In the genomic region with DNA sequence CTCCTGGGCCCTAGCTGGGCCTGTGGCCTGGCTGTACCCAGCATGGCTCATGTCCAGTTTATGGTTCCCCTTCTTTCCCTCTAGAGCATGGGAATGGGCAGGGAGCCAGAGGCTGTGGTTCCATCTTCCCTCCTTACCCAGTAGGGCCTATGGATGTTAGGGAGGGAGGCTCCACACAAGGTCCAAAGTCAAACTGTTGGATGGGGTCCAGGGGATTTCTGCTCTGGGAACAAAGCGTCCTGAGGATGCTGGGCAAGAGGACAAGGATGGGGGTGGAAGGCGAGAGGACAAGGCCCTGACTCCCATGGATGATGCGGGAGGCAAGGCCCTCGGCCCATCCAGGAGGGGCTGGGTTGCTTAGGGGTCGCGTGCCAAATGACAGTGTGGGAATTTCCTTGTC, we compare ENCODE assay signal across 10 cellular contexts. TPM values are rescaled to one million over a fixed set of nuclear protein-coding genes. Genes with fewer than 3 reads are reported as not detected.
DNase-seq lines count a peak whose midpoint lies in the region; ATAC-seq and TF ChIP-seq lines count a peak whose summit lies in the region.
"Had no signal": no experiment of that assay in that cellular context is flagged by ENCODE, and none has a peak within 500 bp of the region (broad histone marks: within the 10 kb centered on the region; RNA-seq: fewer than 3 reads in every experiment).

No MANE protein-coding gene starts in this region.

- H3K9me3 ChIP-seq in right cardiac atrium (ENCODE audit: control insufficient read depth, low read length) (no peaks in the 10 kb centered on the region), psoas muscle (no peaks in the 10 kb centered on the region)

- DNase-seq in Ammon's horn (ENCODE audit: low spot score): peak; percentile 82
- DNase-seq in brain pericyte (ENCODE audit: low read depth, low spot score): peak; percentile 79
- DNase-seq in right cardiac atrium: peak; percentile 85 to 92 (median 91)
- DNase-seq in psoas muscle: peak; percentile 78 to 86
- DNase-seq in foreskin keratinocyte: no peak
- DNase-seq in NCI-H2196 treated with DMSO at 0.1 percent for 48 hours (lab: John Stamatoyannopoulos, UW; ENCODE audit: unreplicated experiment): no peak
- DNase-seq in NCI-H526 treated with DMSO at 0.1 percent for 48 hours (lab: John Stamatoyannopoulos, UW): no peak
- DNase-seq in activated CD4-positive, alpha-beta T cell treated with anti-CD3 and anti-CD28 coated beads, Interleukin-2, amount 50 U/mL, for 1 hour: no peak
- DNase-seq: activated effector memory CD4-positive, alpha-beta T cell treated with Interleukin-2 at 50 U/mL for 16 hours; KG1 had no signal

- no peaks in the 10 kb centered on the region for H3K27me3 ChIP-seq in right cardiac atrium (ENCODE audit: control insufficient read depth, insufficient read depth)
- no peaks in the 10 kb centered on the region for H3K27me3 ChIP-seq in psoas muscle (ENCODE audit: insufficient read depth in 3 of 3, low read length in 2 of 3)
- H3K27me3 ChIP-seq in foreskin keratinocyte: no peaks in the 10 kb centered on the region

- H3K4me3 ChIP-seq in right cardiac atrium (ENCODE audit: low read length) (no peak overlapping the region), psoas muscle (no peak overlapping the region)

- peak overlapping the region; percentile 71 for H3K27ac ChIP-seq in right cardiac atrium (ENCODE audit: low read length)
- peak overlapping the region; percentile 43 for H3K27ac ChIP-seq in psoas muscle
- no peak overlapping the region for H3K27ac ChIP-seq in foreskin keratinocyte

- peaks cover 0 to 61% of the 10 kb centered on the region in 2 donors for H3K36me3 ChIP-seq in psoas muscle (ENCODE audit: insufficient read depth in 1 of 2, low read depth in 1 of 2)

- ATAC-seq in right cardiac atrium (peak; percentile 70 to 79), psoas muscle (peak; percentile 33 to 78 (median 60)), foreskin keratinocyte (no peak)

- WGBS in right cardiac atrium: 19% methylated on average over 6 of the region's 6 CpGs
- 26 to 51% (median 42%) methylated on average over 6 of the region's 6 CpGs for WGBS in psoas muscle, 3 donors

- TF ChIP-seq CTCF in psoas muscle (IDR thresholded peaks at IDR 0.05): no peak
- no peak for TF ChIP-seq CTCF in foreskin keratinocyte (conservative IDR thresholded peaks at IDR 0.05)

- intact Hi-C loops in right cardiac atrium (cut with DNase I) (loop anchor here in 1 of 4 donors (5.0 kb wide), 1 partner anchor 49 kb away; no protein-coding TSS in a partner anchor), psoas muscle (cut with DNase I) (no loop called here)

- H3K4me1 ChIP-seq in right cardiac atrium (ENCODE audit: control insufficient read depth, insufficient read depth, low read length) (peaks cover 27% of the 10 kb centered on the region), psoas muscle (peaks cover 27% of the 10 kb centered on the region), foreskin keratinocyte (peaks cover 4% of the 10 kb centered on the region)

RNA-seq across cellular contexts. Expression of a gene that starts 17.3 kb away (rescaled TPM):
- total RNA-seq in right cardiac atrium (10 to 100 TPM; 13.9 to 22.6 (median 19.4) TPM), psoas muscle (10 to 100 TPM in 3 of 4 donors, 1 to 10 TPM in 1; 7.9 to 14.7 (median 10.6) TPM), foreskin keratinocyte (1.8 and 1.9 TPM in 2 replicates)
- polyA plus RNA-seq in right cardiac atrium (13.5 TPM), psoas muscle (10 to 100 TPM in 1 of 3 donors, 1 to 10 TPM in 2; 3.7 to 13.8 (median 6.3) TPM), foreskin keratinocyte (1.2 TPM in 2 replicates)

RNA-seq across cellular contexts. Expression of a gene that starts 56.7 kb away (rescaled TPM):
- total RNA-seq in right cardiac atrium: 10 to 100 TPM; 37.4 to 49.6 (median 43.8) TPM
- polyA plus RNA-seq in right cardiac atrium: 27.7 TPM
- total RNA-seq in psoas muscle: 100 to 1,000 TPM in 1 of 4 donors, 10 to 100 TPM in 3; 60.2 to 128 (median 88.9) TPM
- 10 to 100 TPM; 42.5 to 47.2 (median 46.2) TPM for polyA plus RNA-seq in psoas muscle
- 42.6 and 45.5 TPM in 2 replicates for total RNA-seq in foreskin keratinocyte
- 22.1 and 25.2 TPM in 2 replicates for polyA plus RNA-seq in foreskin keratinocyte

Comparison
In these comparisons a context has a peak if more than half of its experiments do, and no peak if none do; other contexts are left out.
1. DNase-seq: peak in Ammon's horn (single experiment), brain pericyte (single experiment), right cardiac atrium (3 of 3) and psoas muscle (2 of 2); none in foreskin keratinocyte (0 of 2), NCI-H2196 treated with DMSO at 0.1 percent for 48 hours (single experiment), NCI-H526 treated with DMSO at 0.1 percent for 48 hours (single experiment) and activated CD4-positive, alpha-beta T cell treated with anti-CD3 and anti-CD28 coated beads, Interleukin-2, amount 50 U/mL, for 1 hour (single experiment).